ENCODE assay signal across 1 cellular context in the genomic region with DNA sequence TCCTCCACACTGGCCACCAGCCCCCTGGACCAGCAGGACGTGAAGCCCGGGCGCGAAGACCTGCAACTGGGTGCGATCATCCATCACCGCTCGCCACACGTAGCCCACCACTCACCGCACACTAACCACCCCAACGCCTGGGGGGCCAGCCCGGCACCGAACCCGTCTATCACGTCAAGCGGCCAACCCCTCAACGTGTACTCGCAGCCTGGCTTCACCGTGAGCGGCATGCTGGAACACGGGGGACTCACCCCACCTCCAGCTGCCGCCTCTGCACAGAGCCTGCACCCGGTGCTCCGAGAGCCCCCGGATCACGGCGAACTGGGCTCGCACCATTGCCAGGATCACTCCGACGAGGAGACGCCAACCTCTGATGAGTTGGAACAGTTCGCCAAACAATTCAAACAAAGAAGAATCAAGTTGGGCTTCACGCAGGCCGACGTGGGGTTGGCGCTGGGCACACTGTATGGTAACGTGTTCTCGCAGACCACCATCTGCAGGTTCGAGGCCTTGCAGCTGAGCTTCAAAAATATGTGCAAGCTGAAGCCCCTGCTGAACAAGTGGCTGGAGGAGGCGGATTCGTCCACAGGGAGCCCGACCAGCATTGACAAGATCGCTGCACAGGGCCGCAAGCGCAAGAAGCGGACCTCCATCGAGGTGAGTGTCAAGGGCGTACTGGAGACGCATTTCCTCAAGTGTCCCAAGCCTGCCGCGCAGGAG.
TF ChIP-seq lines count a peak whose summit lies in the region.

No MANE protein-coding gene starts in this region.

TF ChIP-seq in IMR-90, 13 proteins besides CTCF, POLR2A, EP300 and RAD21:
- no peak for TF ChIP-seq BHLHE40 (IDR thresholded peaks at IDR 0.05; ENCODE audit: low read depth, low read length)
- TF ChIP-seq MXI1 (IDR thresholded peaks at IDR 0.05; ENCODE audit: borderline replicate concordance, low read depth, low read length): no peak
- TF ChIP-seq RFX5 (IDR thresholded peaks at IDR 0.05; ENCODE audit: low read depth, low read length): no peak
- no peak for TF ChIP-seq FOS (IDR thresholded peaks at IDR 0.05; ENCODE audit: low read depth, low read length)
- TF ChIP-seq, protein P1, sequence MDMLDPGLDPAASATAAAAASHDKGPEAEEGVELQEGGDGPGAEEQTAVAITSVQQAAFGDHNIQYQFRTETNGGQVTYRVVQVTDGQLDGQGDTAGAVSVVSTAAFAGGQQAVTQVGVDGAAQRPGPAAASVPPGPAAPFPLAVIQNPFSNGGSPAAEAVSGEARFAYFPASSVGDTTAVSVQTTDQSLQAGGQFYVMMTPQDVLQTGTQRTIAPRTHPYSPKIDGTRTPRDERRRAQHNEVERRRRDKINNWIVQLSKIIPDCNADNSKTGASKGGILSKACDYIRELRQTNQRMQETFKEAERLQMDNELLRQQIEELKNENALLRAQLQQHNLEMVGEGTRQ (IDR thresholded peaks at IDR 0.05; ENCODE audit: low read depth, low read length): no peak
- no peak for TF ChIP-seq MAZ (IDR thresholded peaks at IDR 0.05; ENCODE audit: borderline replicate concordance, low read depth, low read length)
- TF ChIP-seq RCOR1 (IDR thresholded peaks at IDR 0.05; ENCODE audit: insufficient replicate concordance, low read length): no peak
- no peak for TF ChIP-seq ELK1 (IDR thresholded peaks at IDR 0.05; ENCODE audit: borderline replicate concordance, low read depth, low read length)
- no peak for TF ChIP-seq MAFK (IDR thresholded peaks at IDR 0.05; ENCODE audit: low read depth, low read length)
- TF ChIP-seq NFE2L2 (IDR thresholded peaks at IDR 0.05; ENCODE audit: low read depth, low read length): no peak
- no peak for TF ChIP-seq CEBPB (IDR thresholded peaks at IDR 0.05; ENCODE audit: low read depth, low read length)
- TF ChIP-seq SMC3 (IDR thresholded peaks at IDR 0.05; ENCODE audit: low read depth, low read length): no peak
- no peak for TF ChIP-seq CHD1 (IDR thresholded peaks at IDR 0.05; ENCODE audit: low read depth, low read length)
TF ChIP-seq in IMR-90: peak in this region for 0.
